Comparison of ENCODE assay signal across 17 cellular contexts in the genomic region with DNA sequence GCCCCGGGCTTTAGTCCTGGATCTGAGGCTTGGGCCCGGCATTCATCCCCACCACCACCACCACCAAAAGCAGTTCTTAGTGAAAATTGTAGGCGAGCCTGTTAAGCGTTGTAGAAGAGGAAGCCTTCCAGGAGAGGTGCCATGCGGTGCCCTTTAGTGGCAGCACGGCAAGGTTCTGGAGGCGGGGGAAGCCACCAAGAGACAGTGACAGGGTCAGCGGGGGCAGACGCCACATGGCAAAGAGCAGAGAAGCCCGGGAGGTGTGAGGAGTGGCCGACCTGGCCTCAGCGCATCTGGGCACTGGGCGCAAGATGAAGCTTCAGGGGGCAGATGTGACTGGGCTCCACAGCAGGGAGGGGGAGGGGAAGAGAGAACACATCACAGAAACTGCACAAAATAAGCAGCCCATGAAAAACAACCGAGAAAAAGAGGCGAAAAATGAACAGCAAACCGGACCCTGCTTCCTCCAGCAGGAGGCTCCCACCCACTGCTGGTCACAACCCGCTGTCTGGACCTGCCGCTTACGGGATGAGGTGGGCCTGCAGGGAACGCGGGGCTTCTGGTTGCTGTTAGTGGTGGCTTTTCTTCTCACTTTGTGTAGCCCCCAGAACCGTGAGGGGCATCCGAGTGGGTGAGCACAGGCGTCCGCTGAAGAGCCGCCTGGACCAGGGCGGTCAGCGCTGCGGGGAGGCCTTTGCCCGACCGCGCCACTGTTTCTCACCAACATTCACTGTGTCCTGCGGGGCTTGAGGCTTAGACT. TPM values are rescaled to one million over a fixed set of nuclear protein-coding genes. Genes with fewer than 3 reads are reported as not detected.
DNase-seq lines count a peak whose midpoint lies in the region; ATAC-seq, FAIRE-seq and TF ChIP-seq lines count a peak whose summit lies in the region.
"Had no signal": no experiment of that assay in that cellular context is flagged by ENCODE, and none has a peak within 500 bp of the region (broad histone marks: within the 10 kb centered on the region; RNA-seq: fewer than 3 reads in every experiment).

No MANE protein-coding gene starts in this region.

- peaks cover 6% of the 10 kb centered on the region for H3K4me1 Mint-ChIP-seq in type B pancreatic cell (ENCODE audit: unreplicated experiment)
- H3K4me1 Mint-ChIP-seq: activated naive CD8-positive, alpha-beta T cell treated with anti-CD3 and anti-CD28 coated beads, Interleukin-2, amount 10 ng/mL, durations not matched to agents 7 days and 5 days had no signal

- H3K36me3 ChIP-seq in HepG2 (replicated peaks in 1 of 2; ENCODE audit: control insufficient read depth in 1 of 2, insufficient read depth in 2 of 2, low read length in 2 of 2) (0 out of 5 replicates have a peak, but pooled peaks cover 0 to 3% of the 10 kb centered on the region in 2 experiments), esophagus squamous epithelium (no peaks in the 10 kb centered on the region)

- no peak for TF ChIP-seq RAD21 in HepG2 (CRISPR knock-in tag; IDR thresholded peaks at IDR 0.05)

- H3K4me3 ChIP-seq in astrocyte of the spinal cord (ENCODE audit: low read depth, low read length) (no peak overlapping the region), HepG2 (replicated peaks in 1 of 3; ENCODE audit: insufficient read depth in 1 of 3, low read depth in 2 of 3, low read length in 3 of 3) (no peak overlapping the region), esophagus squamous epithelium (no peak overlapping the region)
- H3K4me3 ChIP-seq: mucosa of descending colon had no signal

- TF ChIP-seq CTCF in astrocyte of the spinal cord (IDR thresholded peaks at IDR 0.05; ENCODE audit: low read depth, low read length) (peak; percentile 30), HepG2 (CRISPR knock-in tag; IDR thresholded peaks at IDR 0.05) (peak; percentile 25; the same call in 1 of the 2 replicates), type B pancreatic cell (conservative IDR thresholded peaks at IDR 0.05) (peak; percentile 26), esophagus squamous epithelium (IDR thresholded peaks at IDR 0.05) (no peak)

- H3K36me3 Mint-ChIP-seq in type B pancreatic cell: no peaks in the 10 kb centered on the region
- H3K36me3 Mint-ChIP-seq: activated naive CD8-positive, alpha-beta T cell treated with anti-CD3 and anti-CD28 coated beads, Interleukin-2, amount 10 ng/mL, durations not matched to agents 7 days and 5 days had no signal

- H2AFZ ChIP-seq in HepG2 (ENCODE audit: low read length): no peak overlapping the region

- H3K9ac ChIP-seq in HepG2 (ENCODE audit: insufficient read depth, low read depth, low read length): no peak overlapping the region

- DNase-seq in Right ventricle myocardium inferior (ENCODE audit: missing footprints): peak; percentile 11
- no peak for DNase-seq in Right ventricle myocardium superior
- DNase-seq in astrocyte of the spinal cord (ENCODE audit: low read depth, low spot score): no peak
- no peak for DNase-seq in HepG2 (ENCODE audit: low spot score)
- DNase-seq in type B pancreatic cell (ENCODE audit: extremely low spot score, unreplicated experiment): no peak
- DNase-seq in esophagus squamous epithelium (lab: John Stamatoyannopoulos, UW): no peak
- no peak for DNase-seq in SIG-M5 (lab: John Stamatoyannopoulos, UW)
- DNase-seq: activated naive CD8-positive, alpha-beta T cell treated with anti-CD3 and anti-CD28 coated beads, Interleukin-2, amount 10 ng/mL, durations not matched to agents 7 days and 5 days; caudate nucleus; mucosa of descending colon; NCI-H1930; RPMI8226; T-helper 2 cell had no signal

- no peaks in the 10 kb centered on the region for H3K27me3 Mint-ChIP-seq in type B pancreatic cell
- H3K27me3 Mint-ChIP-seq: activated naive CD8-positive, alpha-beta T cell treated with anti-CD3 and anti-CD28 coated beads, Interleukin-2, amount 10 ng/mL, durations not matched to agents 7 days and 5 days had no signal

- H3K27me3 ChIP-seq in HepG2 (ENCODE audit: control insufficient read depth in 1 of 2, insufficient read depth in 2 of 2, low read length in 2 of 2): no peaks in the 10 kb centered on the region
- peaks cover 0 to 43% (median 2%) of the 10 kb centered on the region in 4 donors for H3K27me3 ChIP-seq in esophagus squamous epithelium

- 67% methylated on average over 20 of the region's 33 CpGs for WGBS in HepG2 (ENCODE audit: low lambda C conversion rate)
- 74 to 81% methylated on average over 16 to 21 of the region's 33 CpGs for WGBS in esophagus squamous epithelium, 2 donors

- H3K9me3 ChIP-seq in HepG2 (ENCODE audit: low read length) (no peaks in the 10 kb centered on the region), esophagus squamous epithelium (no peaks in the 10 kb centered on the region)
- H3K9me3 ChIP-seq: mucosa of descending colon had no signal

- in situ Hi-C loops in astrocyte of the spinal cord (cut with HindIII; ENCODE audit: low sequenced_read_pairs): no loop called here
- in situ Hi-C loops in HepG2 (cut with HindIII; ENCODE audit: extremely low pct_ligation_motif_present, low pct_unique_long_range_greater_than_20kb): no loop called here

- intact Hi-C loops in Right ventricle myocardium inferior (cut with DNase I) (no loop called here), Right ventricle myocardium superior (cut with DNase I) (no loop called here), HepG2 (cut with micrococcal nuclease; ENCODE audit: unreplicated experiment) (no loop called here), esophagus squamous epithelium (cut with DNase I) (no loop called here)

- TF ChIP-seq POLR2A in HepG2 (IDR thresholded peaks at IDR 0.05; ENCODE audit: insufficient read depth in 1 of 2, low read depth in 2 of 2, low read length in 2 of 2) (no peak), esophagus squamous epithelium (IDR thresholded peaks at IDR 0.05) (no peak)

- no peak overlapping the region for H3K4me2 ChIP-seq in HepG2 (ENCODE audit: low read depth, low read length)

- BruUV-seq in HepG2 (replicated peaks; lab: Mats Ljungman, UMichigan): no TSS peak

- FAIRE-seq in HepG2 (lab: Jason Lieb, UNC): no peak
- FAIRE-seq: endometrium, frontal cortex had no signal

- POLR2A ChIA-PET in HepG2 (lab: Yijun Ruan, JAX): no interaction called here

- no peak overlapping the region for H3K4me3 Mint-ChIP-seq in type B pancreatic cell
- H3K4me3 Mint-ChIP-seq: activated naive CD8-positive, alpha-beta T cell treated with anti-CD3 and anti-CD28 coated beads, Interleukin-2, amount 10 ng/mL, durations not matched to agents 7 days and 5 days had no signal

- no peaks in the 10 kb centered on the region for H3K9me3 Mint-ChIP-seq in type B pancreatic cell
- H3K9me3 Mint-ChIP-seq: activated naive CD8-positive, alpha-beta T cell treated with anti-CD3 and anti-CD28 coated beads, Interleukin-2, amount 10 ng/mL, durations not matched to agents 7 days and 5 days had no signal

- no peak overlapping the region for H3K27ac Mint-ChIP-seq in type B pancreatic cell
- H3K27ac Mint-ChIP-seq: activated naive CD8-positive, alpha-beta T cell treated with anti-CD3 and anti-CD28 coated beads, Interleukin-2, amount 10 ng/mL, durations not matched to agents 7 days and 5 days had no signal

- H3K4me1 ChIP-seq in HepG2 (ENCODE audit: insufficient read depth, low read length) (no peaks in the 10 kb centered on the region), esophagus squamous epithelium (peaks cover 8 to 16% (median 10%) of the 10 kb centered on the region in 3 donors)

- no peak for ATAC-seq in Right ventricle myocardium inferior
- ATAC-seq in Right ventricle myocardium superior (ENCODE audit: poor library complexity): no peak
- ATAC-seq in HepG2: peak; percentile 44; the same call in 2 of the 3 replicates
- ATAC-seq in HG03378 (IDR thresholded peaks at IDR 0.05; ENCODE audit: unreplicated experiment): no peak
- ATAC-seq: mucosa of descending colon had no signal

- TF ChIP-seq EP300 in HepG2 (IDR thresholded peaks at IDR 0.05; ENCODE audit: low read depth in 2 of 2, low read length in 2 of 2) (no peak), HepG2 (CRISPR knock-in tag; IDR thresholded peaks at IDR 0.05; ENCODE audit: borderline replicate concordance) (no peak)

- no peaks in the 10 kb centered on the region for H4K20me1 ChIP-seq in HepG2 (ENCODE audit: insufficient read depth, low read length)

- no peak overlapping the region for H3K27ac ChIP-seq in HepG2 (ENCODE audit: extremely low read length, insufficient read depth, low read length)
- H3K27ac ChIP-seq in esophagus squamous epithelium: no peak overlapping the region

- no peaks in the 10 kb centered on the region for H3K79me2 ChIP-seq in HepG2 (ENCODE audit: insufficient read depth, low read length)

- CTCF ChIA-PET in HepG2 (lab: Yijun Ruan, JAX; ENCODE audit: low intra/inter-chr PET ratio, low total read pairs): no interaction called here

RNA-seq across cellular contexts. Expression of a gene that starts 4.3 kb away (rescaled TPM):
- total RNA-seq in Right ventricle myocardium inferior (74.9 TPM), Right ventricle myocardium superior (103 TPM), HepG2 (2016; rRNA removed; fragmentation: Illumina TruSeq; extraction: Trizol) (not detected in 2 replicates), type B pancreatic cell (ENCODE audit: low replicate concordance) (not detected in 2 replicates), esophagus squamous epithelium (not detected)
- total RNA-seq in HepG2 (2016; cell fraction: cytosol; rRNA removed; fragmentation: Illumina TruSeq; extraction: Trizol; ENCODE audit: low read depth): not detected in 2 replicates
- not detected in 2 replicates for total RNA-seq in HepG2 (2016; cell fraction: insoluble cytoplasmic fraction; rRNA removed; fragmentation: Illumina TruSeq; extraction: Trizol)
- not detected in 2 replicates for total RNA-seq in HepG2 (2016; cell fraction: membrane; rRNA removed; fragmentation: Illumina TruSeq; extraction: Trizol)
- not detected in 2 replicates for total RNA-seq in HepG2 (2016; cell fraction: nucleus; rRNA removed; fragmentation: Illumina TruSeq; extraction: Trizol)
- not detected in 2 replicates for polyA plus RNA-seq in HepG2 (2011; rRNA removed)
- polyA plus RNA-seq in HepG2 (2011; cell fraction: cytosol; rRNA removed): not detected in 2 replicates
- polyA plus RNA-seq in HepG2 (2011; cell fraction: nucleus; rRNA removed): not detected in 2 replicates
- not detected in 2 replicates for polyA plus RNA-seq in HepG2 (2012)
- not detected in 2 replicates for polyA plus RNA-seq in HepG2 (2016; cell fraction: cytosol; fragmentation: Illumina TruSeq; extraction: Trizol; ENCODE audit: low read depth)
- polyA plus RNA-seq in HepG2 (2016; cell fraction: insoluble cytoplasmic fraction; fragmentation: Illumina TruSeq; extraction: Trizol; ENCODE audit: low read depth): not detected in 2 replicates
- not detected in 2 replicates for polyA plus RNA-seq in HepG2 (2016; cell fraction: membrane; fragmentation: Illumina TruSeq; extraction: Trizol; ENCODE audit: low read depth)
- polyA plus RNA-seq in HepG2 (2016; cell fraction: nucleus; fragmentation: Illumina TruSeq; extraction: Trizol; ENCODE audit: insufficient read depth, low read depth): not detected in 2 replicates
- 0.14 TPM in 1 of 2 replicates, not detected in the other for polyA minus RNA-seq in HepG2 (2011; rRNA and poly(A)+ RNA removed; ENCODE audit: low replicate concordance)
- not detected in 2 replicates for polyA minus RNA-seq in HepG2 (2011; cell fraction: cytosol; rRNA and poly(A)+ RNA removed)
- polyA minus RNA-seq in HepG2 (2011; cell fraction: nucleus; rRNA and poly(A)+ RNA removed): not detected in 2 replicates
- total RNA-seq: A673, mucosa of descending colon had no signal

RNA-seq across cellular contexts. Expression of a gene that starts 22.4 kb away (rescaled TPM):
- total RNA-seq in Right ventricle myocardium inferior (9.4 TPM), Right ventricle myocardium superior (8.1 TPM), HepG2 (2016; rRNA removed; fragmentation: Illumina TruSeq; extraction: Trizol) (2.8 and 4.3 TPM in 2 replicates), type B pancreatic cell (ENCODE audit: low replicate concordance) (6.0 and 10.8 TPM in 2 replicates), esophagus squamous epithelium (1 to 10 TPM in 3 of 4 donors, under 1 TPM in 1; 0.97 to 4.2 (median 1.9) TPM)
- total RNA-seq in HepG2 (2016; cell fraction: cytosol; rRNA removed; fragmentation: Illumina TruSeq; extraction: Trizol; ENCODE audit: low read depth): 1.0 and 1.3 TPM in 2 replicates
- total RNA-seq in HepG2 (2016; cell fraction: insoluble cytoplasmic fraction; rRNA removed; fragmentation: Illumina TruSeq; extraction: Trizol): 2.2 and 4.2 TPM in 2 replicates
- total RNA-seq in HepG2 (2016; cell fraction: membrane; rRNA removed; fragmentation: Illumina TruSeq; extraction: Trizol): 1.4 and 2.0 TPM in 2 replicates
- total RNA-seq in HepG2 (2016; cell fraction: nucleus; rRNA removed; fragmentation: Illumina TruSeq; extraction: Trizol): 3.4 and 4.3 TPM in 2 replicates
- 2.9 and 3.7 TPM in 2 replicates for polyA plus RNA-seq in HepG2 (2011; rRNA removed)
- polyA plus RNA-seq in HepG2 (2011; cell fraction: cytosol; rRNA removed): 2.6 and 3.2 TPM in 2 replicates
- polyA plus RNA-seq in HepG2 (2011; cell fraction: nucleus; rRNA removed): 4.9 and 6.4 TPM in 2 replicates
- polyA plus RNA-seq in HepG2 (2012): 5.0 and 5.2 TPM in 2 replicates
- polyA plus RNA-seq in HepG2 (2016; cell fraction: cytosol; fragmentation: Illumina TruSeq; extraction: Trizol; ENCODE audit: low read depth): 0.50 and 0.51 TPM in 2 replicates
- polyA plus RNA-seq in HepG2 (2016; cell fraction: insoluble cytoplasmic fraction; fragmentation: Illumina TruSeq; extraction: Trizol; ENCODE audit: low read depth): 1.8 and 2.3 TPM in 2 replicates
- polyA plus RNA-seq in HepG2 (2016; cell fraction: membrane; fragmentation: Illumina TruSeq; extraction: Trizol; ENCODE audit: low read depth): 0.66 and 0.68 TPM in 2 replicates
- polyA plus RNA-seq in HepG2 (2016; cell fraction: nucleus; fragmentation: Illumina TruSeq; extraction: Trizol; ENCODE audit: insufficient read depth, low read depth): 8.7 and 9.9 TPM in 2 replicates
- 2.8 and 7.8 TPM in 2 replicates for polyA minus RNA-seq in HepG2 (2011; rRNA and poly(A)+ RNA removed; ENCODE audit: low replicate concordance)
- polyA minus RNA-seq in HepG2 (2011; cell fraction: cytosol; rRNA and poly(A)+ RNA removed): 2.0 TPM in 2 replicates
- polyA minus RNA-seq in HepG2 (2011; cell fraction: nucleus; rRNA and poly(A)+ RNA removed): 6.7 and 8.1 TPM in 2 replicates

RNA-seq across cellular contexts. Expression of a gene that starts 22.5 kb away (rescaled TPM):
- total RNA-seq in Right ventricle myocardium inferior (811 TPM), Right ventricle myocardium superior (837 TPM), HepG2 (2016; rRNA removed; fragmentation: Illumina TruSeq; extraction: Trizol) (192 and 240 TPM in 2 replicates), type B pancreatic cell (ENCODE audit: low replicate concordance) (143 and 179 TPM in 2 replicates), esophagus squamous epithelium (10 to 100 TPM; 45.7 to 71.5 (median 54.9) TPM)
- total RNA-seq in HepG2 (2016; cell fraction: cytosol; rRNA removed; fragmentation: Illumina TruSeq; extraction: Trizol; ENCODE audit: low read depth): 42.0 and 46.9 TPM in 2 replicates
- total RNA-seq in HepG2 (2016; cell fraction: insoluble cytoplasmic fraction; rRNA removed; fragmentation: Illumina TruSeq; extraction: Trizol): 168 and 247 TPM in 2 replicates
- 52.9 and 56.5 TPM in 2 replicates for total RNA-seq in HepG2 (2016; cell fraction: membrane; rRNA removed; fragmentation: Illumina TruSeq; extraction: Trizol)
- 141 and 179 TPM in 2 replicates for total RNA-seq in HepG2 (2016; cell fraction: nucleus; rRNA removed; fragmentation: Illumina TruSeq; extraction: Trizol)
- polyA plus RNA-seq in HepG2 (2011; rRNA removed): 156 and 185 TPM in 2 replicates
- polyA plus RNA-seq in HepG2 (2011; cell fraction: cytosol; rRNA removed): 110 and 117 TPM in 2 replicates
- 108 and 110 TPM in 2 replicates for polyA plus RNA-seq in HepG2 (2011; cell fraction: nucleus; rRNA removed)
- 146 and 185 TPM in 2 replicates for polyA plus RNA-seq in HepG2 (2012)
- polyA plus RNA-seq in HepG2 (2016; cell fraction: cytosol; fragmentation: Illumina TruSeq; extraction: Trizol; ENCODE audit: low read depth): 12.6 and 16.7 TPM in 2 replicates
- polyA plus RNA-seq in HepG2 (2016; cell fraction: insoluble cytoplasmic fraction; fragmentation: Illumina TruSeq; extraction: Trizol; ENCODE audit: low read depth): 131 and 149 TPM in 2 replicates
- polyA plus RNA-seq in HepG2 (2016; cell fraction: membrane; fragmentation: Illumina TruSeq; extraction: Trizol; ENCODE audit: low read depth): 23.0 and 24.9 TPM in 2 replicates
- 181 and 200 TPM in 2 replicates for polyA plus RNA-seq in HepG2 (2016; cell fraction: nucleus; fragmentation: Illumina TruSeq; extraction: Trizol; ENCODE audit: insufficient read depth, low read depth)
- polyA minus RNA-seq in HepG2 (2011; rRNA and poly(A)+ RNA removed; ENCODE audit: low replicate concordance): 514 and 684 TPM in 2 replicates
- polyA minus RNA-seq in HepG2 (2011; cell fraction: cytosol; rRNA and poly(A)+ RNA removed): 123 and 151 TPM in 2 replicates
- 128 and 143 TPM in 2 replicates for polyA minus RNA-seq in HepG2 (2011; cell fraction: nucleus; rRNA and poly(A)+ RNA removed)

Comparison
In these comparisons a context has a peak if more than half of its experiments do, and no peak if none do; other contexts are left out.
1. CTCF ChIP-seq: peak in astrocyte of the spinal cord (single experiment), HepG2 (single experiment) and type B pancreatic cell (single experiment); none in esophagus squamous epithelium (0 of 6).
2. RNA of a gene that starts 4.3 kb away (total RNA-seq): 103 TPM in Right ventricle myocardium superior (single experiment) and 74.9 TPM in Right ventricle myocardium inferior (single experiment); not detected in type B pancreatic cell, not detected in HepG2 and not detected in esophagus squamous epithelium; every median in the first group is over 10 times any median in the second.